Comparison of ENCODE assay signal across 16 cellular contexts in the genomic region with DNA sequence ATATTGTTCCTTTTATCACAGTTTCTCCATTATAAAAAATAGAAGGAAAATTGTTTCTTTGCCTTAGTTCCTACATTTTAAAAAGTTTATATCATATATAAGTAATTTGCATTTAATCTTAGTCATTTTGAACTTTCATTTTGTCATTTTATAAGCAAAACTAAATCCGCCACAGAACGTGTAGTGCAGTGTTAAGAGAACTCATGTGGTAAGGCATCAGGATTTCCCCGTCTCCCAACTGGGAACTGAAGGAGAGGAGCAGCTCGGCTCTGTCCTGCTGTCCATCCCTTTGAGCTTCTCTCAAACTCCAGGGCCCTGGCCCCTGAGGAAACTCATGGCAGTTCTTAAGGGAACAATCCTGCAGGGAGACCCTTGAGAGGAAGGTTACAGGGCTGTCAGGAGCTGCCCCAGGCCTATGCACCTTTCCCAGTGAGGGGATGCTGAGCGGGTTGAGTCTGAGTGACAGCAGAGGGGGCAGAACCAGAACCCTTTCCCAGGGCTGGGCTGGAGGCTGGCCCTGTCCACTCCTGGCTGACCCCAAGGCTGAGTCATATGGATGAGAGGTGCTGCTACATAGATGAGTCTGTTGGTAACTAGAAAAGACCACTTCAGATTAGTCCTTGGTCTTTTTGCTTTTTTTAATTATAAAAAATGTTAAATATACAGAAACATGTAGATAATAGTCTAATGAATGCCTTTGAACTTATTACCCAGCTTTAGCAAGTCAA.
DNase-seq lines count a peak whose midpoint lies in the region; ATAC-seq, FAIRE-seq and TF ChIP-seq lines count a peak whose summit lies in the region.
"Had no signal": no experiment of that assay in that cellular context is flagged by ENCODE, and none has a peak within 500 bp of the region (broad histone marks: within the 10 kb centered on the region; RNA-seq: fewer than 3 reads in every experiment).

No MANE protein-coding gene starts in this region.

- POLR2A ChIA-PET in GM12878 (lab: Charles Lee), result no interaction called here

- DNase-seq in activated CD8-positive, alpha-beta memory T cell treated with anti-CD3 and anti-CD28 coated beads for 24 hours, result peak; percentile 26
- no peak for DNase-seq in activated CD8-positive, alpha-beta memory T cell treated with anti-CD3 and anti-CD28 coated beads, Interleukin-2, amount 50 U/mL, for 4 hours
- no peak for DNase-seq in Karpas-422
- DNase-seq in GM12878 (ENCODE audit: low read depth, low spot score), result no peak
- no peak for DNase-seq in neuronal stem cell (ENCODE audit: low spot score)
- no peak for DNase-seq in iPS-NIHi7 (ENCODE audit: extremely low spot score)
- no peak for DNase-seq in endodermal cell
- DNase-seq in NCI-H1930 (lab: John Stamatoyannopoulos, UW), result no peak
- DNase-seq: COR-L47; NCI-H187; NCI-H446 treated with DMSO at 0.1 percent for 48 hours; NK-92 treated with Interleukin-12 subunit alpha and Interleukin-12 subunit beta, amount 100 ng/mL, for 24 hours; SHP77 treated with DMSO at 0.1 percent for 48 hours had no signal

- H3K27ac Mint-ChIP-seq in endodermal cell, result no peak overlapping the region
- H3K27ac Mint-ChIP-seq: IgD-negative memory B cell had no signal

- intact Hi-C loops in GM12878 (cut with micrococcal nuclease; ENCODE audit: unreplicated experiment), result no loop called here

- RAD21 ChIA-PET in GM12878 (lab: Charles Lee; ENCODE audit: unreplicated experiment), result no interaction called here

- peaks cover 24% of the 10 kb centered on the region for H3K4me1 Mint-ChIP-seq in endodermal cell

- H3K27me3 Mint-ChIP-seq in endodermal cell (ENCODE audit: insufficient read depth), result no peaks in the 10 kb centered on the region
- H3K27me3 Mint-ChIP-seq: IgD-negative memory B cell had no signal

- no peaks in the 10 kb centered on the region for H3K9me2 ChIP-seq in Karpas-422 (replicated peaks; ENCODE audit: insufficient read depth, low read length)

- 42% methylated on average over 5 of the region's 5 CpGs for WGBS in GM12878 (ENCODE audit: insufficient coverage, insufficient replicate concordance, low lambda C conversion rate, missing lambda C conversion rate)
- WGBS in neuronal stem cell (ENCODE audit: extremely low coverage in 2 of 2, insufficient read length in 2 of 2, insufficient replicate concordance in 1 of 2), 2 donors, result no CpG with 5 or more reads among the region's 5 CpGs
- 89 to 92% methylated on average over 4 to 5 of the region's 5 CpGs for WGBS in endodermal cell (ENCODE audit: insufficient coverage in 1 of 2, insufficient read length in 1 of 2), 2 experiments

- no peak for FAIRE-seq in GM12878 (lab: Jason Lieb, UNC)

- TF ChIP-seq POLR2A in GM12878 (IDR thresholded peaks at IDR 0.05; ENCODE audit: low read depth, low read length), result no peak

- H3K23ac ChIP-seq in neuronal stem cell (ENCODE audit: low read depth, low read length, poor library complexity), result no peak overlapping the region

- H3K4me2 ChIP-seq in Karpas-422 (ENCODE audit: low read depth, low read length, poor library complexity, severe bottlenecking) (peak overlapping the region; percentile 28), GM12878 (ENCODE audit: control insufficient read depth, insufficient read depth) (no peak overlapping the region), neuronal stem cell (ENCODE audit: insufficient read depth, low read length, poor library complexity, severe bottlenecking) (no peak overlapping the region)

- H3K4ac ChIP-seq in neuronal stem cell (ENCODE audit: low read length), result peak overlapping the region; percentile 12

- no peak overlapping the region for H3K18ac ChIP-seq in neuronal stem cell (ENCODE audit: low read length)

- no peak overlapping the region for H3K14ac ChIP-seq in neuronal stem cell (ENCODE audit: low read length)

- SMC1A ChIA-PET in GM12878 (lab: Charles Lee; ENCODE audit: uncharacterized antibody, unreplicated experiment), result no interaction called here

- H3K79me2 ChIP-seq in Karpas-422 (ENCODE audit: low read length) (peaks cover 12% of the 10 kb centered on the region; the same call in 1 of the 2 replicates), GM12878 (ENCODE audit: control insufficient read depth, insufficient read depth, low read length) (no peaks in the 10 kb centered on the region)

- no peak overlapping the region for H4K8ac ChIP-seq in neuronal stem cell (ENCODE audit: low read depth, low read length)

- H2AFZ ChIP-seq in Karpas-422 (ENCODE audit: low read length), result no peak overlapping the region
- H2AFZ ChIP-seq in GM12878 (ENCODE audit: control insufficient read depth, low read depth, low read length), result no peak overlapping the region
- no peak overlapping the region for H2AFZ ChIP-seq in neuronal stem cell (ENCODE audit: low read length)

- peaks cover 20% of the 10 kb centered on the region for H3K4me1 ChIP-seq in Karpas-422 (ENCODE audit: low read length)
- no peaks in the 10 kb centered on the region for H3K4me1 ChIP-seq in GM12878 (ENCODE audit: control insufficient read depth, insufficient read depth, low read length)
- peaks cover 7 to 14% of the 10 kb centered on the region in 2 donors for H3K4me1 ChIP-seq in neuronal stem cell (ENCODE audit: control insufficient read depth in 2 of 2, insufficient read depth in 1 of 2, low read depth in 1 of 2, low read length in 2 of 2)
- H3K4me1 ChIP-seq in endodermal cell (ENCODE audit: control insufficient read depth, insufficient read depth, low read length), result no peaks in the 10 kb centered on the region
- H3K4me1 ChIP-seq: HAP-1 had no signal

- H3K9me3 ChIP-seq in Karpas-422 (ENCODE audit: low read length) (no peaks in the 10 kb centered on the region), GM12878 (replicated peaks; ENCODE audit: control insufficient read depth, insufficient read depth, low read length) (peaks cover 7% of the 10 kb centered on the region; the same call in 2 of the 3 replicates), neuronal stem cell (replicated peaks in 1 of 2; ENCODE audit: control insufficient read depth in 2 of 2, insufficient read depth in 1 of 2, low read depth in 1 of 2, low read length in 2 of 2) (peaks cover 7 to 15% of the 10 kb centered on the region in 2 donors), endodermal cell (ENCODE audit: control insufficient read depth, low read length) (peaks cover 11% of the 10 kb centered on the region)

- H3K4me3 ChIP-seq in Karpas-422 (ENCODE audit: low read length) (no peak overlapping the region), GM12878 (no peak overlapping the region), neuronal stem cell (ENCODE audit: low read length in 2 of 2) (no peak overlapping the region), endodermal cell (ENCODE audit: low read length) (no peak overlapping the region)
- H3K4me3 ChIP-seq: HAP-1 had no signal

- H3K36me3 Mint-ChIP-seq in endodermal cell (ENCODE audit: low read depth), result peaks cover 28% of the 10 kb centered on the region

- CTCF ChIA-PET in GM12878 (lab: Yijun Ruan, JAX), result no interaction called here

- no peak overlapping the region for H2AK5ac ChIP-seq in neuronal stem cell (ENCODE audit: low read depth, low read length)

- no peak overlapping the region for H2BK12ac ChIP-seq in neuronal stem cell (ENCODE audit: low read length)

- peaks cover 38% of the 10 kb centered on the region for H3K9me3 Mint-ChIP-seq in endodermal cell

- H2BK5ac ChIP-seq in neuronal stem cell (ENCODE audit: low read length), result no peak overlapping the region

- H3K4me3 Mint-ChIP-seq in endodermal cell, result no peak overlapping the region
- H3K4me3 Mint-ChIP-seq: IgD-negative memory B cell had no signal

- no peak overlapping the region for H4K91ac ChIP-seq in neuronal stem cell (ENCODE audit: low read depth, low read length, poor library complexity)

- H3K79me1 ChIP-seq in neuronal stem cell (ENCODE audit: low read depth, low read length), result peaks cover 4% of the 10 kb centered on the region

- no peak for TF ChIP-seq EP300 in GM12878 (IDR thresholded peaks at IDR 0.05; ENCODE audit: borderline replicate concordance in 1 of 2, control insufficient read depth in 1 of 2, low read depth in 2 of 2, low read length in 2 of 2)

- no peak for TF ChIP-seq RAD21 in GM12878 (IDR thresholded peaks at IDR 0.05; ENCODE audit: insufficient read depth, low read depth, low read length)

- H4K20me1 ChIP-seq in Karpas-422 (ENCODE audit: insufficient read depth, low read depth, low read length) (no peaks in the 10 kb centered on the region), GM12878 (ENCODE audit: control insufficient read depth, insufficient read depth) (no peaks in the 10 kb centered on the region)

- no peak for TF ChIP-seq CTCF in GM12878 (IDR thresholded peaks at IDR 0.05 in 2 of 3, conservative IDR thresholded peaks at IDR 0.05 in 1 of 3; ENCODE audit: control insufficient read depth in 2 of 3, extremely low read depth in 1 of 3, insufficient read depth in 1 of 3, low read depth in 3 of 3, low read length in 3 of 3)
- TF ChIP-seq CTCF in endodermal cell (conservative IDR thresholded peaks at IDR 0.05), result no peak

- no peak for ATAC-seq in GM12878

- H3K36me3 ChIP-seq in Karpas-422 (ENCODE audit: insufficient read depth, low read length) (no peaks in the 10 kb centered on the region), GM12878 (ENCODE audit: control insufficient read depth in 2 of 2, insufficient read depth in 2 of 2, low read length in 1 of 2) (no peaks in the 10 kb centered on the region; a peak in 2 of 4 replicates), neuronal stem cell (replicated peaks in 1 of 2; ENCODE audit: control insufficient read depth in 2 of 2, insufficient read depth in 2 of 2, low read length in 2 of 2) (peaks cover 0 to 2% of the 10 kb centered on the region in 2 donors), endodermal cell (ENCODE audit: control insufficient read depth, insufficient read depth, low read length) (no peaks in the 10 kb centered on the region)
- H3K36me3 ChIP-seq: HAP-1 had no signal

- in situ Hi-C loops in GM12878 (cut with MboI), result no loop called here

- no peaks in the 10 kb centered on the region for H3K27me3 ChIP-seq in Karpas-422 (ENCODE audit: low read length)
- no peaks in the 10 kb centered on the region for H3K27me3 ChIP-seq in GM12878 (replicated peaks in 1 of 2; ENCODE audit: control insufficient read depth in 2 of 2, insufficient read depth in 2 of 2, low read length in 1 of 2)
- no peaks in the 10 kb centered on the region for H3K27me3 ChIP-seq in neuronal stem cell (ENCODE audit: control insufficient read depth in 3 of 3, insufficient read depth in 3 of 3, low read depth in 1 of 3, low read length in 3 of 3)
- no peaks in the 10 kb centered on the region for H3K27me3 ChIP-seq in endodermal cell (ENCODE audit: control insufficient read depth, insufficient read depth, low read length, poor library complexity, severe bottlenecking)

- H2BK120ac ChIP-seq in neuronal stem cell (ENCODE audit: low read depth, low read length), result no peak overlapping the region

- H3K27ac ChIP-seq in Karpas-422 (ENCODE audit: low read length) (peak overlapping the region; percentile 37; the same call in 1 of the 2 replicates), GM12878 (ENCODE audit: control insufficient read depth, insufficient read depth) (no peak overlapping the region), neuronal stem cell (replicated peaks; ENCODE audit: low read length) (no peak overlapping the region), endodermal cell (ENCODE audit: low read depth, low read length) (no peak overlapping the region)
- H3K27ac ChIP-seq: C4-2B had no signal

- BruUV-seq in GM12878 (replicated peaks; lab: Mats Ljungman, UMichigan), result no TSS peak

- no peak overlapping the region for H2BK15ac ChIP-seq in neuronal stem cell (ENCODE audit: low read length)

- no peak overlapping the region for H3K9ac ChIP-seq in Karpas-422 (ENCODE audit: low read length)
- H3K9ac ChIP-seq in GM12878 (ENCODE audit: control insufficient read depth, insufficient read depth, low read length), result no peak overlapping the region
- peak overlapping the region; percentile 35 for H3K9ac ChIP-seq in neuronal stem cell (ENCODE audit: low read depth, low read length, poor library complexity)
- no peak overlapping the region for H3K9ac ChIP-seq in endodermal cell (ENCODE audit: extremely low read depth, low read length, poor library complexity, severe bottlenecking)
